ENCODE assay signal across 26 cellular contexts in genomic region chr22:42194104-42194851, GRCh38.
DNase-seq lines count a peak whose midpoint lies in the region; ATAC-seq, FAIRE-seq and TF ChIP-seq lines count a peak whose summit lies in the region.
"Had no signal": no experiment of that assay in that cellular context is flagged by ENCODE, and none has a peak within 500 bp of the region (broad histone marks: within the 10 kb centered on the region; RNA-seq: fewer than 3 reads in every experiment).

No MANE protein-coding gene starts in this region.

- H3K4me1 ChIP-seq in HepG2 (ENCODE audit: insufficient read depth, low read length): peaks cover 12% of the 10 kb centered on the region
- peaks cover 0 to 6% (median 0%) of the 10 kb centered on the region in 4 donors for H3K4me1 ChIP-seq in right lobe of liver
- no peaks in the 10 kb centered on the region for H3K4me1 ChIP-seq in keratinocyte (ENCODE audit: control insufficient read depth, extremely low read depth, insufficient read depth, low read length)
- peaks cover 0 to 7% (median 3%) of the 10 kb centered on the region in 4 donors for H3K4me1 ChIP-seq in tibial artery

- no peak overlapping the region for H3K4me3 ChIP-seq in HepG2 (replicated peaks in 1 of 3; ENCODE audit: insufficient read depth in 1 of 3, low read depth in 2 of 3, low read length in 3 of 3)
- no peak overlapping the region for H3K4me3 ChIP-seq in right lobe of liver
- H3K4me3 ChIP-seq in keratinocyte (ENCODE audit: control insufficient read depth in 2 of 3, extremely low read depth in 1 of 3, insufficient read depth in 2 of 3, low read depth in 1 of 3, low read length in 3 of 3): no peak overlapping the region
- no peak overlapping the region for H3K4me3 ChIP-seq in tibial artery
- H3K4me3 ChIP-seq: thyroid gland had no signal

- no peak for TF ChIP-seq RAD21 in HepG2 (CRISPR knock-in tag; IDR thresholded peaks at IDR 0.05)

- ATAC-seq in HepG2: no peak
- no peak for ATAC-seq in right lobe of liver
- ATAC-seq in WTC11: no peak

- H3K27ac ChIP-seq in HepG2 (ENCODE audit: extremely low read length, insufficient read depth, low read length): no peak overlapping the region
- H3K27ac ChIP-seq in right lobe of liver: no peak overlapping the region
- no peak overlapping the region for H3K27ac ChIP-seq in keratinocyte (ENCODE audit: control insufficient read depth, insufficient read depth, low read length)
- no peak overlapping the region for H3K27ac ChIP-seq in tibial artery
- H3K27ac ChIP-seq: thyroid gland, WERI-Rb-1 had no signal

- no peaks in the 10 kb centered on the region for H3K9me1 ChIP-seq in keratinocyte (ENCODE audit: control insufficient read depth, extremely low read depth, insufficient read depth, low read length)

- H3K9me3 ChIP-seq in HepG2 (ENCODE audit: low read length) (no peaks in the 10 kb centered on the region), right lobe of liver (no peaks in the 10 kb centered on the region), keratinocyte (ENCODE audit: control insufficient read depth, low read depth, low read length) (no peaks in the 10 kb centered on the region), tibial artery (no peaks in the 10 kb centered on the region)
- H3K9me3 ChIP-seq: SK-N-SH, thyroid gland had no signal

- peaks cover 51% of the 10 kb centered on the region for H3K79me2 ChIP-seq in HepG2 (ENCODE audit: insufficient read depth, low read length)
- H3K79me2 ChIP-seq in keratinocyte (ENCODE audit: control insufficient read depth, insufficient read depth, low read length): peaks cover 84% of the 10 kb centered on the region

- 99% methylated on average over 9 of the region's 10 CpGs for WGBS in HepG2 (ENCODE audit: low lambda C conversion rate)
- 92% methylated on average over 9 of the region's 10 CpGs for WGBS in right lobe of liver (ENCODE audit: insufficient coverage, low coverage, low lambda C conversion rate, missing lambda C conversion rate)

- H3K9ac ChIP-seq in HepG2 (ENCODE audit: insufficient read depth, low read depth, low read length) (no peak overlapping the region), keratinocyte (ENCODE audit: control insufficient read depth, extremely low read depth, insufficient read depth, low read length) (no peak overlapping the region)
- H3K9ac ChIP-seq: SK-N-SH had no signal

- no peak overlapping the region for H3K4me3 Mint-ChIP-seq in WTC11
- H3K4me3 Mint-ChIP-seq in type B pancreatic cell: peak overlapping the region; percentile 67
- H3K4me3 Mint-ChIP-seq: CD14-positive monocyte, HFFc6, IgD-negative memory B cell had no signal

- in situ Hi-C loops in HepG2 (cut with HindIII; ENCODE audit: extremely low pct_ligation_motif_present, low pct_unique_long_range_greater_than_20kb): no loop called here

- intact Hi-C loops in HepG2 (cut with micrococcal nuclease; ENCODE audit: unreplicated experiment) (no loop called here), right lobe of liver (cut with DNase I) (no loop called here), tibial artery (cut with DNase I; ENCODE audit: low total_unique reads) (no loop called here)

- TF ChIP-seq POLR2A in HepG2 (IDR thresholded peaks at IDR 0.05; ENCODE audit: insufficient read depth in 1 of 2, low read depth in 2 of 2, low read length in 2 of 2) (no peak), right lobe of liver (IDR thresholded peaks at IDR 0.05) (no peak)

- FAIRE-seq in HepG2 (lab: Jason Lieb, UNC) (no peak), keratinocyte (lab: Jason Lieb, UNC) (peak; percentile 29)
- FAIRE-seq: endothelial cell of umbilical vein had no signal

- TF ChIP-seq CTCF in HepG2 (CRISPR knock-in tag; IDR thresholded peaks at IDR 0.05): no peak
- TF ChIP-seq CTCF in right lobe of liver (IDR thresholded peaks at IDR 0.05): no peak
- TF ChIP-seq CTCF in WTC11 (IDR thresholded peaks at IDR 0.05): no peak
- no peak for TF ChIP-seq CTCF in keratinocyte (optimal IDR thresholded peaks at IDR 0.05 in 1 of 3, IDR thresholded peaks at IDR 0.05 in 1 of 3, conservative IDR thresholded peaks at IDR 0.05 in 1 of 3; ENCODE audit: extremely low read depth in 1 of 3, insufficient read depth in 2 of 3, low read length in 3 of 3)
- TF ChIP-seq CTCF in type B pancreatic cell (conservative IDR thresholded peaks at IDR 0.05): no peak
- TF ChIP-seq CTCF in tibial artery (IDR thresholded peaks at IDR 0.05): no peak

- TF ChIP-seq EP300 in HepG2 (IDR thresholded peaks at IDR 0.05; ENCODE audit: low read depth in 2 of 2, low read length in 2 of 2) (no peak), HepG2 (CRISPR knock-in tag; IDR thresholded peaks at IDR 0.05; ENCODE audit: borderline replicate concordance) (no peak)

- H3K4me1 Mint-ChIP-seq in WTC11: peaks cover 45% of the 10 kb centered on the region
- peaks cover 32% of the 10 kb centered on the region for H3K4me1 Mint-ChIP-seq in type B pancreatic cell (ENCODE audit: unreplicated experiment)

- DNase-seq in HepG2 (ENCODE audit: low spot score) (no peak), right lobe of liver (no peak), WTC11 (ENCODE audit: low spot score) (no peak), keratinocyte (ENCODE audit: low read depth, low spot score) (no peak), type B pancreatic cell (ENCODE audit: extremely low spot score, unreplicated experiment) (no peak), GM19238 (ENCODE audit: insufficient read length, low spot score) (no peak), tibial artery (no peak)
- DNase-seq in central memory CD4-positive, alpha-beta T cell: no peak
- DNase-seq: activated CD4-positive, alpha-beta T cell treated with anti-CD3 and anti-CD28 coated beads, Interleukin-2, amount 50 U/mL, for 4 hours; activated naive CD4-positive, alpha-beta T cell treated with anti-CD3 and anti-CD28 coated beads, Interleukin-2, amount 50 U/mL, for 16 hours; dermis blood vessel endothelial cell; HFFc6; kidney glomerular epithelial cell; NCI-H1105; NCI-H2029; NCI-H345; NCI-H82; SK-N-SH; stimulated activated CD4-positive, alpha-beta T cell treated with anti-CD3 and anti-CD28 coated beads, Interleukin-12 subunit alpha, Interleukin-12 subunit beta, amount 100 ng/mL, for 4 hours; stimulated activated CD4-positive, alpha-beta T cell treated with anti-CD3 and anti-CD28 coated beads, Interleukin-4, amount 100 ng/mL, for 24 hours; stimulated activated naive CD4-positive, alpha-beta T cell treated with Interleukin-2 at 50 U/mL for 16 hours; WERI-Rb-1 had no signal

- POLR2A ChIA-PET in HepG2 (lab: Yijun Ruan, JAX) (no interaction called here), WTC11 (lab: Charles Lee) (no interaction called here)

- H4K20me1 ChIP-seq in HepG2 (ENCODE audit: insufficient read depth, low read length) (peaks cover 23% of the 10 kb centered on the region), keratinocyte (ENCODE audit: control insufficient read depth, extremely low read depth, insufficient read depth, low read length) (peaks cover 7% of the 10 kb centered on the region)

- H3K9me3 Mint-ChIP-seq in WTC11: no peaks in the 10 kb centered on the region
- H3K9me3 Mint-ChIP-seq in type B pancreatic cell: no peaks in the 10 kb centered on the region
- H3K9me3 Mint-ChIP-seq: CD14-positive monocyte, HFFc6, IgD-negative memory B cell had no signal

- dilution Hi-C loops in keratinocyte (cut with MboI; ENCODE audit: extremely low pct_ligation_motif_present, low sequenced_read_pairs): no loop called here

- no peaks in the 10 kb centered on the region for H3K27me3 ChIP-seq in HepG2 (ENCODE audit: control insufficient read depth in 1 of 2, insufficient read depth in 2 of 2, low read length in 2 of 2)
- H3K27me3 ChIP-seq in right lobe of liver: no peaks in the 10 kb centered on the region
- no peaks in the 10 kb centered on the region for H3K27me3 ChIP-seq in keratinocyte (ENCODE audit: control insufficient read depth, extremely low read depth, insufficient read depth, low read length)
- no peaks in the 10 kb centered on the region for H3K27me3 ChIP-seq in tibial artery
- H3K27me3 ChIP-seq: thyroid gland had no signal

- CTCF ChIA-PET in HepG2 (lab: Yijun Ruan, JAX; ENCODE audit: low intra/inter-chr PET ratio, low total read pairs): no interaction called here
- CTCF ChIA-PET in WTC11 (lab: Charles Lee): no interaction called here

- H3K36me3 ChIP-seq in HepG2 (replicated peaks in 1 of 2; ENCODE audit: control insufficient read depth in 1 of 2, insufficient read depth in 2 of 2, low read length in 2 of 2) (0 out of 5 replicates have a peak, but pooled peaks cover 0 to 5% of the 10 kb centered on the region in 2 experiments), right lobe of liver (no peaks in the 10 kb centered on the region), keratinocyte (ENCODE audit: control insufficient read depth in 2 of 2, extremely low read depth in 1 of 2, insufficient read depth in 2 of 2, low read length in 2 of 2) (peaks cover 0 to 4% of the 10 kb centered on the region in 2 experiments), tibial artery (no peaks in the 10 kb centered on the region)
- H3K36me3 ChIP-seq: thyroid gland had no signal

- H3K4me2 ChIP-seq in HepG2 (ENCODE audit: low read depth, low read length): no peak overlapping the region
- H3K4me2 ChIP-seq in keratinocyte (ENCODE audit: control insufficient read depth, extremely low read depth, insufficient read depth, low read depth, low read length): no peak overlapping the region
- H3K4me2 ChIP-seq: SK-N-SH had no signal

- no peak overlapping the region for H2AFZ ChIP-seq in HepG2 (ENCODE audit: low read length)
- no peak overlapping the region for H2AFZ ChIP-seq in keratinocyte (ENCODE audit: control insufficient read depth, low read length)

- 0 out of 2 replicates have a peak, but pooled peaks cover 2% of the 10 kb centered on the region for H3K36me3 Mint-ChIP-seq in WTC11
- H3K36me3 Mint-ChIP-seq in type B pancreatic cell: peaks cover 3% of the 10 kb centered on the region
- H3K36me3 Mint-ChIP-seq: IgD-negative memory B cell had no signal

- no TSS peak for BruUV-seq in HepG2 (replicated peaks; lab: Mats Ljungman, UMichigan)

- H3K27me3 Mint-ChIP-seq in WTC11 (ENCODE audit: low read depth): no peaks in the 10 kb centered on the region
- H3K27me3 Mint-ChIP-seq in type B pancreatic cell: no peaks in the 10 kb centered on the region
- H3K27me3 Mint-ChIP-seq: IgD-negative memory B cell had no signal

- H3K27ac Mint-ChIP-seq in WTC11 (peak overlapping the region; percentile 85), type B pancreatic cell (peak overlapping the region; percentile 95)
- H3K27ac Mint-ChIP-seq: CD14-positive monocyte, HFFc6 had no signal

TF ChIP-seq in HepG2, 621 proteins besides CTCF, POLR2A, EP300 and RAD21:
- no peak for TF ChIP-seq KDM4B (CRISPR knock-in tag; IDR thresholded peaks at IDR 0.05)
- TF ChIP-seq MAFF (IDR thresholded peaks at IDR 0.05; ENCODE audit: low read depth, low read length): peak; percentile 78
- no peak for TF ChIP-seq ZNF772 (CRISPR knock-in tag; IDR thresholded peaks at IDR 0.05)
- peak; percentile 77 to 85 for TF ChIP-seq MAFK (conservative IDR thresholded peaks at IDR 0.05 in 1 of 2, IDR thresholded peaks at IDR 0.05 in 1 of 2; ENCODE audit: low read length in 2 of 2)
